ENCODE assay signal across 16 cellular contexts in genomic region chr7:78175330-78175729, GRCh38.
A peak's percentile ranks its signal among the peaks of the same experiment; 100 is the strongest.
DNase-seq lines count a peak whose midpoint lies in the region; ATAC-seq and TF ChIP-seq lines count a peak whose summit lies in the region.
"Had no signal": no experiment of that assay in that cellular context is flagged by ENCODE, and none has a peak within 500 bp of the region (broad histone marks: within the 10 kb centered on the region; RNA-seq: fewer than 3 reads in every experiment).

No MANE protein-coding gene starts in this region.

- H3K27ac ChIP-seq in GM23248: no peak overlapping the region
- no peak overlapping the region for H3K27ac ChIP-seq in mesenchymal stem cell (ENCODE audit: low read length, poor library complexity, severe bottlenecking)
- H3K27ac ChIP-seq in thoracic aorta: peak overlapping the region; percentile 62 to 78
- H3K27ac ChIP-seq: C4-2B had no signal

- H3K27me3 ChIP-seq in GM23248 (replicated peaks; ENCODE audit: insufficient read depth) (no peaks in the 10 kb centered on the region), mesenchymal stem cell (ENCODE audit: control insufficient read depth in 1 of 2, insufficient read depth in 1 of 2, low read length in 2 of 2) (no peaks in the 10 kb centered on the region), thoracic aorta (replicated peaks; ENCODE audit: insufficient read depth) (no peaks in the 10 kb centered on the region)
- H3K27me3 ChIP-seq: BE2C had no signal

- H3K36me3 ChIP-seq in GM23248 (ENCODE audit: low read depth): no peaks in the 10 kb centered on the region
- H3K36me3 ChIP-seq in mesenchymal stem cell (ENCODE audit: control insufficient read depth in 1 of 2, insufficient read depth in 2 of 2, low read depth in 1 of 2, low read length in 2 of 2): no peaks in the 10 kb centered on the region
- H3K36me3 ChIP-seq in thoracic aorta: no peaks in the 10 kb centered on the region
- H3K36me3 ChIP-seq: BE2C had no signal

- H3K14ac ChIP-seq in mesenchymal stem cell (ENCODE audit: low read length in 2 of 2): no peak overlapping the region

- peak overlapping the region in 1 of 2 experiments; percentile 11 for H3K18ac ChIP-seq in mesenchymal stem cell (ENCODE audit: low read depth in 1 of 2, low read length in 2 of 2)

- no peak overlapping the region for H3K4me2 ChIP-seq in GM23248 (ENCODE audit: unreplicated experiment)
- H3K4me2 ChIP-seq in mesenchymal stem cell (ENCODE audit: low read length, poor library complexity, severe bottlenecking): no peak overlapping the region

- no peaks in the 10 kb centered on the region for H3K79me2 ChIP-seq in GM23248 (ENCODE audit: insufficient read depth)

- DNase-seq in GM23248 (no peak), mesenchymal stem cell (no peak), thoracic aorta (ENCODE audit: low spot score) (no peak), GM13977 (ENCODE audit: low spot score) (no peak)
- DNase-seq: BE2C; CD8-positive, alpha-beta T cell; COR-L47; DMS153; DMS79 treated with DMSO at 0.1 percent for 48 hours; EL had no signal

- H3K9me3 ChIP-seq in GM23248 (ENCODE audit: low read depth) (no peaks in the 10 kb centered on the region), mesenchymal stem cell (ENCODE audit: control insufficient read depth, low read length) (no peaks in the 10 kb centered on the region), thoracic aorta (no peaks in the 10 kb centered on the region)
- H3K9me3 ChIP-seq: BE2C had no signal

- no peaks in the 10 kb centered on the region for H3F3A ChIP-seq in GM23248 (ENCODE audit: insufficient read depth)

- no peak overlapping the region for H3K4me3 ChIP-seq in GM23248
- H3K4me3 ChIP-seq in mesenchymal stem cell (ENCODE audit: insufficient read depth in 1 of 2, low read depth in 1 of 2, low read length in 2 of 2): no peak overlapping the region
- H3K4me3 ChIP-seq in thoracic aorta: no peak overlapping the region

- no peak overlapping the region for H2BK15ac ChIP-seq in mesenchymal stem cell (ENCODE audit: low read depth, poor library complexity, severe bottlenecking)

- H2BK120ac ChIP-seq in mesenchymal stem cell (ENCODE audit: low read depth, low read length): peak overlapping the region; percentile 27

- 60 to 65% methylated on average over 4 of the region's 4 CpGs for WGBS in GM23248 (ENCODE audit: low coverage in 1 of 2, low lambda C conversion rate in 2 of 2, missing lambda C conversion rate in 2 of 2), 2 experiments
- WGBS in mesenchymal stem cell: 85% methylated on average over 4 of the region's 4 CpGs

- no peak overlapping the region for H3K23ac ChIP-seq in mesenchymal stem cell (ENCODE audit: low read length in 2 of 2)

- in situ Hi-C loops in GM23248 (cut with MboI): no loop called here
- in situ Hi-C loops in GM13977 (cut with MboI; ENCODE audit: low pct_unique_long_range_greater_than_20kb, low sequenced_read_pairs, unreplicated experiment): no loop called here

- H4K91ac ChIP-seq in mesenchymal stem cell (ENCODE audit: low read length): no peak overlapping the region

- no peak overlapping the region for H2AK5ac ChIP-seq in mesenchymal stem cell (ENCODE audit: low read length, severe bottlenecking)

- no peak overlapping the region for H3K9ac ChIP-seq in GM23248
- no peak overlapping the region for H3K9ac ChIP-seq in mesenchymal stem cell (ENCODE audit: low read length)

- no peak overlapping the region for H4K8ac ChIP-seq in mesenchymal stem cell (ENCODE audit: low read length)

- H3K4ac ChIP-seq in mesenchymal stem cell (ENCODE audit: low read depth in 1 of 2, low read length in 2 of 2): no peak overlapping the region

- H2AFZ ChIP-seq in GM23248 (peak overlapping the region; percentile 39; the same call in 1 of the 2 replicates), mesenchymal stem cell (ENCODE audit: low read depth, low read length) (no peak overlapping the region)

- ATAC-seq in thoracic aorta (ENCODE audit: insufficient number of reproducible peaks, low FRiP score, low read depth) (no peak), HG03565 (IDR thresholded peaks at IDR 0.05; ENCODE audit: unreplicated experiment) (no peak), HG02623 (IDR thresholded peaks at IDR 0.05; ENCODE audit: unreplicated experiment) (no peak), HG03280 (IDR thresholded peaks at IDR 0.05; ENCODE audit: unreplicated experiment) (no peak)
- ATAC-seq: CD8-positive, alpha-beta T cell; HCT116; HepG2 had no signal

- no peak overlapping the region for H2BK5ac ChIP-seq in mesenchymal stem cell (ENCODE audit: low read depth, low read length, poor library complexity, severe bottlenecking)

- no peaks in the 10 kb centered on the region for H4K20me1 ChIP-seq in GM23248 (ENCODE audit: insufficient read depth)

- TF ChIP-seq CTCF in thoracic aorta (IDR thresholded peaks at IDR 0.05) (no peak), GM13977 (IDR thresholded peaks at IDR 0.05; ENCODE audit: extremely low read depth, insufficient read depth, missing control alignments) (no peak)

- H3K4me1 ChIP-seq in GM23248 (ENCODE audit: insufficient read depth) (peaks cover 30% of the 10 kb centered on the region), mesenchymal stem cell (ENCODE audit: control insufficient read depth, insufficient read depth, low read depth, low read length) (no peaks in the 10 kb centered on the region), thoracic aorta (ENCODE audit: control insufficient read depth in 1 of 2, low read depth in 2 of 2) (peaks cover 16 to 54% of the 10 kb centered on the region in 2 donors)

- no peaks in the 10 kb centered on the region for H3K9me2 ChIP-seq in GM23248 (ENCODE audit: insufficient read depth)

- no peaks in the 10 kb centered on the region for H3K79me1 ChIP-seq in mesenchymal stem cell (replicated peaks; ENCODE audit: low read length, poor library complexity, severe bottlenecking)

- peak overlapping the region in 1 of 2 experiments; percentile 38 for H2BK12ac ChIP-seq in mesenchymal stem cell (ENCODE audit: low read length in 2 of 2)

Comparison
In these comparisons a context has a peak if more than half of its experiments do, and no peak if none do; other contexts are left out.
1. H3K27ac ChIP-seq: peak in thoracic aorta (2 of 2); none in GM23248 (single experiment) and mesenchymal stem cell (single experiment).